In the genomic region with DNA sequence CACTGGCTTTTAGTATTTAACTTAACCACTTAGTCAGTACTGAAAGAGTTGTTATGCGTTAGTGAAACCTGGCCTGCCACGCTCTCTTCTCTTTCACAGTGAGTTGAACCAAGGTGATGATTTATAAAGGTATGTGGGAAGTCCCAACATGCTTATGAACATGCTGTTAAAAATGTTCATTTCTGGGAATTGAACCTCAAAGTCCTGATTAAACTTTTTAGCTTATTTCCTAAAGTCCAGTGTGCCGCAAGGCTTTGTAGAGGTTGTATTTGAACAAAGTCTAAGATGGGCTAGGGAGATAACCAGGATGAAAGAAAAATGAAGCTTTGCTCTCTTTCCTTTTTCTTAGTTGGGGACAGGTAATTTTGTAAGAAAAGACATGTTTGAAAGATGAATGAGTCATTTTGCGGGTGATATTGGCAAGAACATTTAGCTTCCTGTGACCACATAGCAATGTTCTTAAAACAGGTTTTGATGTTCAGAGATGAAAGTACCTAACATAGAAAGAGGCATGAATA, we compare ENCODE assay signal across 10 cellular contexts.
A peak's percentile ranks its signal among the peaks of the same experiment; 100 is the strongest.
DNase-seq lines count a peak whose midpoint lies in the region; ATAC-seq and TF ChIP-seq lines count a peak whose summit lies in the region.
"Had no signal": no experiment of that assay in that cellular context is flagged by ENCODE, and none has a peak within 500 bp of the region (broad histone marks: within the 10 kb centered on the region; RNA-seq: fewer than 3 reads in every experiment).

No MANE protein-coding gene starts in this region.

- no peak overlapping the region for H3K4me3 ChIP-seq in epithelial cell of esophagus (ENCODE audit: low read length)
- H3K4me3 ChIP-seq in brain microvascular endothelial cell (ENCODE audit: low read depth, low read length), result no peak overlapping the region
- H3K4me3 ChIP-seq: left lung had no signal

- H3K27ac ChIP-seq in brain microvascular endothelial cell, result no peak overlapping the region
- H3K27ac ChIP-seq: left lung had no signal

- in situ Hi-C loops in brain microvascular endothelial cell (cut with HindIII; ENCODE audit: low pct_ligation_motif_present, low sequenced_read_pairs), result no loop called here

- H3K36me3 ChIP-seq in brain microvascular endothelial cell (replicated peaks), result no peaks in the 10 kb centered on the region
- H3K36me3 ChIP-seq: left lung had no signal

- ATAC-seq in GM18868 (IDR thresholded peaks at IDR 0.05; ENCODE audit: unreplicated experiment) (peak; percentile 96), GM21717 (IDR thresholded peaks at IDR 0.05; ENCODE audit: unreplicated experiment) (peak; percentile 93), HG03442 (IDR thresholded peaks at IDR 0.05; ENCODE audit: unreplicated experiment) (peak; percentile 93), SK-N-SH treated with all-trans-retinoic acid at 6 μM for 48 hours (no peak)
- ATAC-seq: left lung had no signal

- TF ChIP-seq CTCF in epithelial cell of esophagus (IDR thresholded peaks at IDR 0.05; ENCODE audit: insufficient read depth, low read depth, low read length, missing control alignments) (no peak), brain microvascular endothelial cell (IDR thresholded peaks at IDR 0.05; ENCODE audit: low read depth, low read length, missing control alignments) (no peak)

- no peaks in the 10 kb centered on the region for H3K27me3 ChIP-seq in brain microvascular endothelial cell (replicated peaks)
- H3K27me3 ChIP-seq: left lung had no signal

- peak; percentile 86 for DNase-seq in epithelial cell of esophagus (ENCODE audit: low read depth)
- DNase-seq in middle frontal gyrus (ENCODE audit: extremely low spot score, low spot score), result no peak
- DNase-seq in brain microvascular endothelial cell, result no peak
- no peak for DNase-seq in anterior cingulate cortex (lab: John Stamatoyannopoulos, UW)
- DNase-seq: GF-D8, left lung had no signal

TF ChIP-seq in SK-N-SH treated with all-trans-retinoic acid at 6 μM for 48 hours, 23 proteins besides CTCF, POLR2A, EP300 and RAD21:
- no peak for TF ChIP-seq ISL1 (CRISPR knock-in tag; IDR thresholded peaks at IDR 0.05)
- no peak for TF ChIP-seq ZFP3 (CRISPR knock-in tag; IDR thresholded peaks at IDR 0.05)
- TF ChIP-seq ZNF565 (CRISPR knock-in tag; conservative IDR thresholded peaks at IDR 0.05; ENCODE audit: low read depth), result no peak
- no peak for TF ChIP-seq ZNF8 (CRISPR knock-in tag; IDR thresholded peaks at IDR 0.05)
- TF ChIP-seq, protein P1, sequence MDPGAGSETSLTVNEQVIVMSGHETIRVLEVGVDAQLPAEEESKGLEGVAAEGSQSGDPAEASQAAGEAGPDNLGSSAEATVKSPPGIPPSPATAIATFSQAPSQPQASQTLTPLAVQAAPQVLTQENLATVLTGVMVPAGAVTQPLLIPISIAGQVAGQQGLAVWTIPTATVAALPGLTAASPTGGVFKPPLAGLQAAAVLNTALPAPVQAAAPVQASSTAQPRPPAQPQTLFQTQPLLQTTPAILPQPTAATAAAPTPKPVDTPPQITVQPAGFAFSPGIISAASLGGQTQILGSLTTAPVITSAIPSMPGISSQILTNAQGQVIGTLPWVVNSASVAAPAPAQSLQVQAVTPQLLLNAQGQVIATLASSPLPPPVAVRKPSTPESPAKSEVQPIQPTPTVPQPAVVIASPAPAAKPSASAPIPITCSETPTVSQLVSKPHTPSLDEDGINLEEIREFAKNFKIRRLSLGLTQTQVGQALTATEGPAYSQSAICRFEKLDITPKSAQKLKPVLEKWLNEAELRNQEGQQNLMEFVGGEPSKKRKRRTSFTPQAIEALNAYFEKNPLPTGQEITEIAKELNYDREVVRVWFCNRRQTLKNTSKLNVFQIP (CRISPR knock-in tag; IDR thresholded peaks at IDR 0.05; ENCODE audit: borderline replicate concordance, low read depth), result no peak
- TF ChIP-seq SNAI2 (CRISPR knock-in tag; IDR thresholded peaks at IDR 0.05), result no peak
- TF ChIP-seq, protein P2, sequence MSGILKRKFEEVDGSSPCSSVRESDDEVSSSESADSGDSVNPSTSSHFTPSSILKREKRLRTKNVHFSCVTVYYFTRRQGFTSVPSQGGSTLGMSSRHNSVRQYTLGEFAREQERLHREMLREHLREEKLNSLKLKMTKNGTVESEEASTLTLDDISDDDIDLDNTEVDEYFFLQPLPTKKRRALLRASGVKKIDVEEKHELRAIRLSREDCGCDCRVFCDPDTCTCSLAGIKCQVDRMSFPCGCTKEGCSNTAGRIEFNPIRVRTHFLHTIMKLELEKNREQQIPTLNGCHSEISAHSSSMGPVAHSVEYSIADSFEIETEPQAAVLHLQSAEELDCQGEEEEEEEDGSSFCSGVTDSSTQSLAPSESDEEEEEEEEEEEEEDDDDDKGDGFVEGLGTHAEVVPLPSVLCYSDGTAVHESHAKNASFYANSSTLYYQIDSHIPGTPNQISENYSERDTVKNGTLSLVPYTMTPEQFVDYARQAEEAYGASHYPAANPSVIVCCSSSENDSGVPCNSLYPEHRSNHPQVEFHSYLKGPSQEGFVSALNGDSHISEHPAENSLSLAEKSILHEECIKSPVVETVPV (CRISPR knock-in tag; IDR thresholded peaks at IDR 0.05), result no peak
- no peak for TF ChIP-seq TCF4 (CRISPR knock-in tag; IDR thresholded peaks at IDR 0.05; ENCODE audit: borderline replicate concordance)
- TF ChIP-seq, protein P3, sequence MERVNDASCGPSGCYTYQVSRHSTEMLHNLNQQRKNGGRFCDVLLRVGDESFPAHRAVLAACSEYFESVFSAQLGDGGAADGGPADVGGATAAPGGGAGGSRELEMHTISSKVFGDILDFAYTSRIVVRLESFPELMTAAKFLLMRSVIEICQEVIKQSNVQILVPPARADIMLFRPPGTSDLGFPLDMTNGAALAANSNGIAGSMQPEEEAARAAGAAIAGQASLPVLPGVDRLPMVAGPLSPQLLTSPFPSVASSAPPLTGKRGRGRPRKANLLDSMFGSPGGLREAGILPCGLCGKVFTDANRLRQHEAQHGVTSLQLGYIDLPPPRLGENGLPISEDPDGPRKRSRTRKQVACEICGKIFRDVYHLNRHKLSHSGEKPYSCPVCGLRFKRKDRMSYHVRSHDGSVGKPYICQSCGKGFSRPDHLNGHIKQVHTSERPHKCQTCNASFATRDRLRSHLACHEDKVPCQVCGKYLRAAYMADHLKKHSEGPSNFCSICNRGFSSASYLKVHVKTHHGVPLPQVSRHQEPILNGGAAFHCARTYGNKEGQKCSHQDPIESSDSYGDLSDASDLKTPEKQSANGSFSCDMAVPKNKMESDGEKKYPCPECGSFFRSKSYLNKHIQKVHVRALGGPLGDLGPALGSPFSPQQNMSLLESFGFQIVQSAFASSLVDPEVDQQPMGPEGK (CRISPR knock-in tag; IDR thresholded peaks at IDR 0.05; ENCODE audit: borderline replicate concordance), result no peak
- no peak for TF ChIP-seq TOX (CRISPR knock-in tag; IDR thresholded peaks at IDR 0.05; ENCODE audit: borderline replicate concordance)
- TF ChIP-seq ARNTL (CRISPR knock-in tag; IDR thresholded peaks at IDR 0.05; ENCODE audit: borderline replicate concordance, low read depth), result no peak
- TF ChIP-seq OSR1 (CRISPR knock-in tag; IDR thresholded peaks at IDR 0.05), result no peak
- no peak for TF ChIP-seq CSDC2 (CRISPR knock-in tag; IDR thresholded peaks at IDR 0.05)
- TF ChIP-seq BACH2 (CRISPR knock-in tag; IDR thresholded peaks at IDR 0.05; ENCODE audit: borderline replicate concordance), result no peak
- TF ChIP-seq ZC3H10 (CRISPR knock-in tag; IDR thresholded peaks at IDR 0.05), result no peak
- TF ChIP-seq PPARA (CRISPR knock-in tag; IDR thresholded peaks at IDR 0.05; ENCODE audit: borderline replicate concordance), result no peak
- TF ChIP-seq GLIS3 (CRISPR knock-in tag; IDR thresholded peaks at IDR 0.05), result no peak
- no peak for TF ChIP-seq ZNF70 (CRISPR knock-in tag; IDR thresholded peaks at IDR 0.05)
- TF ChIP-seq RARB (CRISPR knock-in tag; IDR thresholded peaks at IDR 0.05), result no peak
TF ChIP-seq in SK-N-SH treated with all-trans-retinoic acid at 6 μM for 48 hours: peak in this region for 0.
